Comparison of ENCODE assay signal across 8 cellular contexts in the genomic region with DNA sequence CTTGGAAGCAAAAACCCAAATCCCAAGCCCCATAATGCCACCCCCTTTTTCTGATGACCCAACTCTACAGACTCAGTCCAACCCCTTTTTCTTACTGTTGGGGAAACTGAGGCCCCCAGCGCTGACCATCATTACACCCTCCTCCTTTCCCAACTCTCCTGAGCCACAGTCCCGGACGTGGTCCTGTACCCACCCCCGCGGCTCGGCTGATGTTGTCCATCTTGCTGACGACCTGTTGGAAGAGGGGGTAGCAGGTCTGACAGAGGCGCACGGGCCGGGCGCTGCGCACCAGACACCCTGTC. TPM values are rescaled to one million over a fixed set of nuclear protein-coding genes. Genes with fewer than 3 reads are reported as not detected.
DNase-seq lines count a peak whose midpoint lies in the region; ATAC-seq, FAIRE-seq and TF ChIP-seq lines count a peak whose summit lies in the region.

No MANE protein-coding gene starts in this region.

- no peaks in the 10 kb centered on the region for H3K9me3 ChIP-seq in MG63
- H3K9me3 ChIP-seq in naive thymus-derived CD4-positive, alpha-beta T cell (ENCODE audit: control insufficient read depth in 2 of 3, low read length in 3 of 3), result no peaks in the 10 kb centered on the region

- H3K4me3 ChIP-seq in MG63, result peak overlapping the region; percentile 95
- peak overlapping the region; percentile 99 for H3K4me3 ChIP-seq in naive thymus-derived CD4-positive, alpha-beta T cell (ENCODE audit: low read length)

- FAIRE-seq in GM12891 (lab: Jason Lieb, UNC), result no peak

- peak overlapping the region; percentile 89 for H3K27ac ChIP-seq in naive thymus-derived CD4-positive, alpha-beta T cell (ENCODE audit: low read depth, low read length)

- H3K4me1 ChIP-seq in naive thymus-derived CD4-positive, alpha-beta T cell (ENCODE audit: control insufficient read depth in 2 of 2, insufficient read depth in 2 of 2, low read length in 2 of 2), result peaks cover 20 to 23% of the 10 kb centered on the region in 2 donors

- peaks cover 0 to 21% (median 0%) of the 10 kb centered on the region in 5 donors for H3K27me3 Mint-ChIP-seq in naive thymus-derived CD4-positive, alpha-beta T cell

- intact Hi-C loops in naive thymus-derived CD4-positive, alpha-beta T cell (cut with micrococcal nuclease), result loop anchor here (1.0 to 10.0 kb wide), 13 partner anchors 39 to 1618 kb away; partner anchors contain the start of genes AK9 (in 2 of the 2), FIG4 (in 2 of the 2), SEC63 (in 2 of the 2) and SNX3 (in 2 of the 2)

- H3K36me3 Mint-ChIP-seq in naive thymus-derived CD4-positive, alpha-beta T cell, result peaks cover 0 to 7% (median 0%) of the 10 kb centered on the region in 5 donors

- CTCF ChIA-PET in naive thymus-derived CD4-positive, alpha-beta T cell (lab: Charles Lee), result interaction anchor here (1.0 kb wide), 1 partner anchor 10 kb away, joined by 3 read pairs; no protein-coding TSS in a partner anchor

- no peaks in the 10 kb centered on the region for H3K9me3 Mint-ChIP-seq in naive thymus-derived CD4-positive, alpha-beta T cell

- POLR2A ChIA-PET in naive thymus-derived CD4-positive, alpha-beta T cell (lab: Charles Lee), result interaction anchor here (1.0 to 1.7 kb wide), 2 partner anchors 187 to 251 kb away, joined by 5 to 6 read pairs; partner anchors contain the start of gene SNX3

- no peak for TF ChIP-seq POLR2A in GM12891 (IDR thresholded peaks at IDR 0.05; ENCODE audit: low read depth, low read length)

- peak overlapping the region; percentile 67 to 96 (median 88) for H3K27ac Mint-ChIP-seq in naive thymus-derived CD4-positive, alpha-beta T cell

- no peaks in the 10 kb centered on the region for H3K36me3 ChIP-seq in MG63
- peaks cover 0 to 6% (median 0%) of the 10 kb centered on the region in 3 experiments for H3K36me3 ChIP-seq in naive thymus-derived CD4-positive, alpha-beta T cell (ENCODE audit: control insufficient read depth in 2 of 3, insufficient read depth in 3 of 3, low read length in 3 of 3)

- DNase-seq in CD1c-positive myeloid dendritic cell (ENCODE audit: extremely low spot score) (peak; percentile 20), MG63 (no peak), NAMALWA (ENCODE audit: low spot score) (no peak), Kasumi-1 (lab: John Stamatoyannopoulos, UW) (no peak), GM12891 (ENCODE audit: insufficient read length, low spot score) (no peak)
- DNase-seq in effector CD8-positive, alpha-beta T cell (lab: John Stamatoyannopoulos, UW), result peak; percentile 18
- no peak for DNase-seq in naive thymus-derived CD4-positive, alpha-beta T cell

- no peaks in the 10 kb centered on the region for H3K27me3 ChIP-seq in MG63
- no peaks in the 10 kb centered on the region for H3K27me3 ChIP-seq in naive thymus-derived CD4-positive, alpha-beta T cell (ENCODE audit: control insufficient read depth in 2 of 2, insufficient read depth in 2 of 2, low read length in 2 of 2)

- peaks cover 11 to 35% (median 23%) of the 10 kb centered on the region in 7 donors for H3K4me1 Mint-ChIP-seq in naive thymus-derived CD4-positive, alpha-beta T cell

- peak overlapping the region; percentile 84 to 94 (median 89) for H3K4me3 Mint-ChIP-seq in naive thymus-derived CD4-positive, alpha-beta T cell

- ATAC-seq in GM21619 (IDR thresholded peaks at IDR 0.05; ENCODE audit: unreplicated experiment), result peak; percentile 33
- no peak for ATAC-seq in naive thymus-derived CD4-positive, alpha-beta T cell

TF ChIP-seq in GM12891, 5 proteins besides CTCF, POLR2A, EP300 and RAD21:
- TF ChIP-seq POU2F2 (IDR thresholded peaks at IDR 0.05; ENCODE audit: low read depth, low read length) (no peak), PAX5 (IDR thresholded peaks at IDR 0.05; ENCODE audit: insufficient read depth, low read length, severe bottlenecking) (no peak), SPI1 (IDR thresholded peaks at IDR 0.05; ENCODE audit: low read depth, low read length) (no peak), POLR2AphosphoS5 (IDR thresholded peaks at IDR 0.05; ENCODE audit: low read depth, low read length) (no peak), TAF1 (IDR thresholded peaks at IDR 0.05; ENCODE audit: low read depth, low read length) (no peak)

RNA-seq across cellular contexts. Expression of gene OSTM1, which starts 0.5 kb away (rescaled TPM):
- 21.5 and 34.5 TPM in 2 replicates for total RNA-seq in MG63 (2014; rRNA removed; shearing (Covaris generic); ENCODE audit: low replicate concordance)
- 10 to 100 TPM; 25.0 to 48.9 (median 36.7) TPM for total RNA-seq in naive thymus-derived CD4-positive, alpha-beta T cell
- 10 to 100 TPM; 26.0 to 30.9 TPM for polyA plus RNA-seq in naive thymus-derived CD4-positive, alpha-beta T cell
- polyA plus RNA-seq in GM12891 (2012; ENCODE audit: low read depth, missing spikeins), result 2.4 TPM

Comparison
In these comparisons a context has a peak if more than half of its experiments do, and no peak if none do; other contexts are left out.
1. DNase-seq: peak in CD1c-positive myeloid dendritic cell (single experiment) and effector CD8-positive, alpha-beta T cell (single experiment); none in MG63 (single experiment), naive thymus-derived CD4-positive, alpha-beta T cell (0 of 9), NAMALWA (single experiment), Kasumi-1 (0 of 2) and GM12891 (single experiment).